In the genomic region with DNA sequence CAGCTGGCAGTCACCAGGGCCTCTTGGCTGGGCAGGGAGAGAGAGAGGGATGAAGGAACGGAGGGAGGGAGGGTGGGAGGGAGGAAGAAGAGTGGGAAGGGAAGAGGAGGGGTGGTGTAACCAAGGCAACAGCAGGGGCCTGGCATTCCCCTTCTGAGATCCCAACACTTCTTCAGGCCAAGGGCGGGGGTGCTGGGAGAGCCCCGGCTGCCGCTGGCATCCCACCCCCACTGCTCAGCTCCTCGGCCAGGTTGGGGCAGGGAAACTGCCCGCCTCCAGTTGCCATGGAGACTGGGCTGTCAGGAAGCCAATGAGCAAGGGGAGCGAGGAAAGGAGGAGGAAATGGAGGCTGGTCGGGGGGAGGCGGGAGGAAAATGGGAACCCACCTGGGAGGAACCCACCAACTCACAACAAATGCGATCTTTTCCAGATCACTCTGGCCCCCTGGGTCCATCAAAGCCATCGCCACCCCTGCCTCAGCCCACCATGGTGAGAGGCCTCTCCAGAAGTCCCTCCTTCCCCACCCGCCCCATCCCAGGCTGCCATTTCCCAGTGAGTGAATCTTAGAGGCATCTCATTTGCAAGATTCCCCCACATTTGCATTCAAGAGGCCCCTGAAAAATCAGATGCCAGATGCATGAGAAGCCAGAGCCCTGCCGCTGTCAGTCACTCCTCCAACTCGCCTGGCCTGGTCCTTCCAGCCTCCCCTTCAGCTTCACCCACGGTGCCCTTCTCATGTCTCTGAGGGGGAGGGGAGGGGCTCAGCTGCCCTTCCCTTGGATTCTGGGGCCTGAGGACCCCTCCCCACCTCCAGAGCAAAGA, we compare ENCODE assay signal across 12 cellular contexts. TPM values are rescaled to one million over a fixed set of nuclear protein-coding genes. Genes with fewer than 3 reads are reported as not detected.
DNase-seq lines count a peak whose midpoint lies in the region; ATAC-seq and TF ChIP-seq lines count a peak whose summit lies in the region.
"Had no signal": no experiment of that assay in that cellular context is flagged by ENCODE, and none has a peak within 500 bp of the region (broad histone marks: within the 10 kb centered on the region; RNA-seq: fewer than 3 reads in every experiment).

No MANE protein-coding gene starts in this region.

- no peaks in the 10 kb centered on the region for H3K36me3 ChIP-seq in tibial nerve
- H3K36me3 ChIP-seq: right atrium auricular region, WERI-Rb-1 had no signal

- H3K36me3 Mint-ChIP-seq in naive thymus-derived CD8-positive, alpha-beta T cell, result no peaks in the 10 kb centered on the region
- no peaks in the 10 kb centered on the region for H3K36me3 Mint-ChIP-seq in activated CD4-positive, alpha-beta memory T cell treated with anti-CD3 and anti-CD28 coated beads, Interleukin-2, amount 10 ng/mL, durations not matched to agents 7 days and 5 days (ENCODE audit: low read depth)

- CTCF ChIA-PET in activated CD4-positive, alpha-beta memory T cell treated with anti-CD3 and anti-CD28 coated beads, Interleukin-2, amount 10 ng/mL, durations not matched to agents 7 days and 5 days (lab: Charles Lee), result interaction anchor here (0.9 to 3.4 kb wide), 2 partner anchors 12 to 121 kb away, joined by 3 to 17 read pairs; a partner anchor contains a TSS

- H3K4me1 Mint-ChIP-seq in naive thymus-derived CD8-positive, alpha-beta T cell, result peaks cover 3 to 14% (median 11%) of the 10 kb centered on the region in 4 donors
- no peaks in the 10 kb centered on the region for H3K4me1 Mint-ChIP-seq in activated CD4-positive, alpha-beta memory T cell treated with anti-CD3 and anti-CD28 coated beads, Interleukin-2, amount 10 ng/mL, durations not matched to agents 7 days and 5 days

- H3K27ac Mint-ChIP-seq in naive thymus-derived CD8-positive, alpha-beta T cell, result no peak overlapping the region
- H3K27ac Mint-ChIP-seq in activated CD4-positive, alpha-beta memory T cell treated with anti-CD3 and anti-CD28 coated beads, Interleukin-2, amount 10 ng/mL, durations not matched to agents 7 days and 5 days, result no peak overlapping the region

- TF ChIP-seq EP300 in tibial nerve (IDR thresholded peaks at IDR 0.05), result peak in 1 of 2 donors; percentile 40

- intact Hi-C loops in left ventricle myocardium superior (cut with micrococcal nuclease), result no loop called here

- H3K4me3 ChIP-seq in tibial nerve, result no peak overlapping the region
- H3K4me3 ChIP-seq: right atrium auricular region had no signal

- H3K9me3 Mint-ChIP-seq in naive thymus-derived CD8-positive, alpha-beta T cell, result no peaks in the 10 kb centered on the region
- H3K9me3 Mint-ChIP-seq in activated CD4-positive, alpha-beta memory T cell treated with anti-CD3 and anti-CD28 coated beads, Interleukin-2, amount 10 ng/mL, durations not matched to agents 7 days and 5 days, result no peaks in the 10 kb centered on the region

- peak overlapping the region; percentile 59 to 85 (median 74) for H3K27ac ChIP-seq in tibial nerve
- H3K27ac ChIP-seq: right atrium auricular region, WERI-Rb-1 had no signal

- no peak for TF ChIP-seq CTCF in tibial nerve (IDR thresholded peaks at IDR 0.05)

- DNase-seq in NCI-H748 (lab: John Stamatoyannopoulos, UW; ENCODE audit: unreplicated experiment), result peak; percentile 2
- DNase-seq in NCI-H748 treated with DMSO at 0.1 percent for 48 hours (lab: John Stamatoyannopoulos, UW), result no peak
- DNase-seq in anterior cingulate cortex (lab: John Stamatoyannopoulos, UW), result peak in 57 of 58 donors; percentile 38 to 96 (median 87)
- DNase-seq in left kidney (ENCODE audit: low read depth, low spot score), result peak; percentile 96
- no peak for DNase-seq in tibial nerve (ENCODE audit: low spot score in 2 of 2)
- no peak for DNase-seq in naive thymus-derived CD8-positive, alpha-beta T cell
- no peak for DNase-seq in left ventricle myocardium superior
- no peak for DNase-seq in activated CD4-positive, alpha-beta memory T cell treated with anti-CD3 and anti-CD28 coated beads, Interleukin-2, amount 10 ng/mL, durations not matched to agents 7 days and 5 days
- DNase-seq: activated effector memory CD4-positive, alpha-beta T cell treated with anti-CD3 and anti-CD28 coated beads, Interleukin-2, amount 50 U/mL, for 16 hours; islet precursor cell; WERI-Rb-1 had no signal

- H3K27me3 ChIP-seq in tibial nerve, result no peaks in the 10 kb centered on the region
- H3K27me3 ChIP-seq: right atrium auricular region had no signal

- no peak for TF ChIP-seq POLR2A in tibial nerve (IDR thresholded peaks at IDR 0.05)

- POLR2A ChIA-PET in naive thymus-derived CD8-positive, alpha-beta T cell (lab: Charles Lee), result interaction anchor here (0.5 to 11.5 kb wide), 5 partner anchors 17 to 146 kb away, joined by 4 to 119 read pairs (median 5); a partner anchor contains a TSS
- POLR2A ChIA-PET in activated CD4-positive, alpha-beta memory T cell treated with anti-CD3 and anti-CD28 coated beads, Interleukin-2, amount 10 ng/mL, durations not matched to agents 7 days and 5 days (lab: Charles Lee), result interaction anchor here (1.0 to 4.8 kb wide), 3 partner anchors 12 to 115 kb away, joined by 4 to 44 read pairs (median 4); a partner anchor contains a TSS

- 38 to 49% methylated on average over 15 of the region's 15 CpGs for WGBS in tibial nerve, 2 donors

- H3K27me3 Mint-ChIP-seq in naive thymus-derived CD8-positive, alpha-beta T cell, result no peaks in the 10 kb centered on the region
- no peaks in the 10 kb centered on the region for H3K27me3 Mint-ChIP-seq in activated CD4-positive, alpha-beta memory T cell treated with anti-CD3 and anti-CD28 coated beads, Interleukin-2, amount 10 ng/mL, durations not matched to agents 7 days and 5 days

- H3K4me3 Mint-ChIP-seq in naive thymus-derived CD8-positive, alpha-beta T cell, result no peak overlapping the region
- H3K4me3 Mint-ChIP-seq in activated CD4-positive, alpha-beta memory T cell treated with anti-CD3 and anti-CD28 coated beads, Interleukin-2, amount 10 ng/mL, durations not matched to agents 7 days and 5 days, result no peak overlapping the region

- no peaks in the 10 kb centered on the region for H3K9me3 ChIP-seq in tibial nerve
- H3K9me3 ChIP-seq: right atrium auricular region had no signal

- peaks cover 0 to 58% (median 27%) of the 10 kb centered on the region in 4 donors for H3K4me1 ChIP-seq in tibial nerve

- ATAC-seq in naive thymus-derived CD8-positive, alpha-beta T cell, result no peak
- ATAC-seq in left ventricle myocardium superior, result no peak

RNA-seq across cellular contexts. Expression of a gene that starts 12.5 kb away (rescaled TPM):
- total RNA-seq in tibial nerve (1 to 10 TPM in 1 of 4 donors, not detected in 3; 1.1 TPM), left ventricle myocardium superior (not detected)
- total RNA-seq in naive thymus-derived CD8-positive, alpha-beta T cell, result 1 to 10 TPM; 1.3 to 2.2 TPM
- not detected for polyA plus RNA-seq in naive thymus-derived CD8-positive, alpha-beta T cell
- 1 to 10 TPM in 1 of 2 experiments, under 1 TPM in 1; 0.43 to 1.5 TPM for total RNA-seq in activated CD4-positive, alpha-beta memory T cell treated with anti-CD3 and anti-CD28 coated beads, Interleukin-2, amount 10 ng/mL, durations not matched to agents 7 days and 5 days
- total RNA-seq: right atrium auricular region had no signal

RNA-seq across cellular contexts. Expression of a gene that starts 20.8 kb away (rescaled TPM):
- total RNA-seq in tibial nerve (10 to 100 TPM; 58.8 to 67.8 (median 67.7) TPM), left ventricle myocardium superior (6.1 TPM)
- 1 to 10 TPM; 5.7 to 8.0 TPM for total RNA-seq in naive thymus-derived CD8-positive, alpha-beta T cell
- 10 to 100 TPM; 15.7 to 18.6 (median 16.8) TPM for polyA plus RNA-seq in naive thymus-derived CD8-positive, alpha-beta T cell
- 100 to 1,000 TPM; 167 to 177 TPM for total RNA-seq in activated CD4-positive, alpha-beta memory T cell treated with anti-CD3 and anti-CD28 coated beads, Interleukin-2, amount 10 ng/mL, durations not matched to agents 7 days and 5 days

Comparison
In these comparisons a context has a peak if more than half of its experiments do, and no peak if none do; other contexts are left out.
1. DNase-seq: peak in NCI-H748 (single experiment), anterior cingulate cortex (57 of 58) and left kidney (single experiment); none in NCI-H748 treated with DMSO at 0.1 percent for 48 hours (single experiment), tibial nerve (0 of 2), naive thymus-derived CD8-positive, alpha-beta T cell (0 of 10), left ventricle myocardium superior (single experiment) and activated CD4-positive, alpha-beta memory T cell treated with anti-CD3 and anti-CD28 coated beads, Interleukin-2, amount 10 ng/mL, durations not matched to agents 7 days and 5 days (single experiment).